1 cellular context compared by ENCODE assay signal in the genomic region with DNA sequence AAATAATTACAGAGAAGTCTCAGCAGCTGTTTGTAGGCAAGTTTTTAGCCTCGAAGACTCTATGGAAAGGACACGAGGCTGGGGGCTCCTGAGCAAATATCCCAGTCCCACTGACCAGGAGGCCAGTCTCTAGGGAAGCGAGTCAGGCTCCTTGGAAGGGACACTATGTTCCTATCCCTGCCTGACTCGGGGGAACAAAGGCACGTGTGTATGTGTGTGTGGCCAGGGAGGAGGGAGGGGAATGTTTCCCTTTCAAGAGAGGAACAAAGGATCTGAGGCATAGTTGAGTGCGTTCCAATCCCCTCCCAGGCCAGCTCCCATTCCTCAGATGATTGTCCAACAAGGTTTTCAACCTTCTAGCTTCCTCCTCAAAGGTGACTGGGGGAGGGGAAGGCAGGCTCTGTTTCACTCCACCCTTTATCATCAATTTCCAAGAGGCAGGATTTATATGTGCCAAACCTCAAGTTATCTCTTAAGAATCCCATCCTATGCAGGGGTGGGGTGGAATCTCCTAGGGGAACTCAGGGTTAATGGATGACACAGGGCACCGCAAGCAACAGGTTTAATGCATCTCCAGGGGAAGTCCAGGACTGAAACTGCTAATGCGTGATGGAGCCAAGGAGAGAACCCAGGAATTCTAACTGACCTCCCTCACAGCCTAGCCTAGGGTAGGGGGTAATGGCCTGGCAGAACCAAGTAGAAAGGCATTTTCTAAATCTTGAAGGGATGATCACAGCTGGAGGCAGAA.
TF ChIP-seq lines count a peak whose summit lies in the region.

No MANE protein-coding gene starts in this region.

TF ChIP-seq in liver, 16 proteins besides CTCF, POLR2A, EP300 and RAD21 (continued from another document):
- TF ChIP-seq, protein P1, sequence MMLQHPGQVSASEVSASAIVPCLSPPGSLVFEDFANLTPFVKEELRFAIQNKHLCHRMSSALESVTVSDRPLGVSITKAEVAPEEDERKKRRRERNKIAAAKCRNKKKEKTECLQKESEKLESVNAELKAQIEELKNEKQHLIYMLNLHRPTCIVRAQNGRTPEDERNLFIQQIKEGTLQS (IDR thresholded peaks at IDR 0.05) = no peak
